Comparison of ENCODE assay signal across 9 cellular contexts in the genomic region with DNA sequence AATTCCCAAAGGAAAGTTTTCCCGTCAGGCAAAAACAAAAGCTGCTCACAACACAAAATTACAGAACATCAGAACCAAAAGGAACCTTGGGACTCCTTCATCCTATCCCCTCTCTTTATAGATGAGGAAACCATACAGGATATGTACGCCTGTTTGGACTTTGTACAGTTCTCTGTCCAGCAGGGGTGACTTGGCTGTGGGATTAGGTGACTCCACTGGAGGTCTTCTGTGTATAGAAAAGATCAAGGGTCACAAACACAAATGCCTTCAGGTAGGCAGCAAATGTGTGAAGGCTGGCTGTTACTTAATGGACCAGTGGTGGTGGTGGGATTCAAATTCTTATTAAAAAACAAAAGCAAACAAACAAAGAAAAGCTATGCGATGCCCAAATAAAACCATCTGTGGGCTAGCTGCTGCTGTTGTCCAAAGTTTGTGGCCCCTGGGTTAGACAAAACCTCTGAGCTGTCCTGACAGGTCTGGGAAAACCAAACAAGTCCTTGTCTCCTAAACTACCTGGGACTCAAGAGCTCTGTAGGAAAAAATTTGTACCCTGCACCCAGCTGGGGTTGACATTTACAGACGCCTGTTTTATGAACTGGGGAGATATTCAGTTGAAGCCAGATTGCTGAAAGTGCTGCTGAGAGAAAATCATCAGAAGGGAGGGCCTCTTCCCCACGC. TPM values are rescaled to one million over a fixed set of nuclear protein-coding genes. Genes with fewer than 3 reads are reported as not detected.
DNase-seq lines count a peak whose midpoint lies in the region; ATAC-seq, FAIRE-seq and TF ChIP-seq lines count a peak whose summit lies in the region.
"Had no signal": no experiment of that assay in that cellular context is flagged by ENCODE, and none has a peak within 500 bp of the region (broad histone marks: within the 10 kb centered on the region; RNA-seq: fewer than 3 reads in every experiment).

No MANE protein-coding gene starts in this region.

- peak overlapping the region; percentile 84; the same call in 1 of the 2 replicates for H3K4me3 ChIP-seq in iPS-20b (ENCODE audit: low read length)
- H3K4me3 ChIP-seq in stomach smooth muscle (ENCODE audit: low read length in 2 of 2): peak overlapping the region; percentile 91
- peak overlapping the region in 1 of 4 donors; percentile 90 for H3K4me3 ChIP-seq in pancreas

- no peaks in the 10 kb centered on the region for H3K36me3 Mint-ChIP-seq in activated naive CD4-positive, alpha-beta T cell treated with anti-CD3 and anti-CD28 coated beads for 36 hours (ENCODE audit: low read depth)
- peaks cover 4% of the 10 kb centered on the region for H3K36me3 Mint-ChIP-seq in T-helper 17 cell (ENCODE audit: low read depth)

- FAIRE-seq in pancreas (lab: Jason Lieb, UNC): no peak

- no peaks in the 10 kb centered on the region for H3K27me3 Mint-ChIP-seq in activated naive CD4-positive, alpha-beta T cell treated with anti-CD3 and anti-CD28 coated beads for 36 hours (ENCODE audit: low read depth)
- H3K27me3 Mint-ChIP-seq in T-helper 17 cell: no peaks in the 10 kb centered on the region

- no peak for DNase-seq in activated naive CD4-positive, alpha-beta T cell treated with anti-CD3 and anti-CD28 coated beads for 36 hours
- no peak for DNase-seq in activated naive CD4-positive, alpha-beta T cell (lab: John Stamatoyannopoulos, UW)
- DNase-seq in T-helper 17 cell (no peak), ecto neural progenitor cell (ENCODE audit: low spot score) (no peak), pancreas (no peak), NCI-H748 treated with DMSO at 0.1 percent for 48 hours (lab: John Stamatoyannopoulos, UW) (no peak)
- DNase-seq: HCEC 1CT had no signal

- H3K4me1 Mint-ChIP-seq in activated naive CD4-positive, alpha-beta T cell treated with anti-CD3 and anti-CD28 coated beads for 36 hours (ENCODE audit: low read depth): peaks cover 51% of the 10 kb centered on the region
- peaks cover 36% of the 10 kb centered on the region for H3K4me1 Mint-ChIP-seq in T-helper 17 cell

- H3K9me3 Mint-ChIP-seq in activated naive CD4-positive, alpha-beta T cell treated with anti-CD3 and anti-CD28 coated beads for 36 hours: no peaks in the 10 kb centered on the region

- H3K27ac Mint-ChIP-seq in activated naive CD4-positive, alpha-beta T cell treated with anti-CD3 and anti-CD28 coated beads for 36 hours: no peak overlapping the region
- peak overlapping the region; percentile 84 for H3K27ac Mint-ChIP-seq in T-helper 17 cell

- H3K9ac ChIP-seq in iPS-20b (ENCODE audit: low read depth, low read length) (no peak overlapping the region), stomach smooth muscle (ENCODE audit: low read length in 2 of 2) (peak overlapping the region in 1 of 2 donors; percentile 76)

- H3K36me3 ChIP-seq in iPS-20b (ENCODE audit: insufficient read depth, low read depth, low read length): no peaks in the 10 kb centered on the region; the same call in 1 of the 2 replicates
- H3K36me3 ChIP-seq in stomach smooth muscle (ENCODE audit: control insufficient read depth in 2 of 2, insufficient read depth in 2 of 2, low read length in 2 of 2): no peaks in the 10 kb centered on the region
- no peaks in the 10 kb centered on the region for H3K36me3 ChIP-seq in pancreas

- no peak for TF ChIP-seq CTCF in pancreas (IDR thresholded peaks at IDR 0.05)

- CTCF ChIA-PET in activated naive CD4-positive, alpha-beta T cell treated with anti-CD3 and anti-CD28 coated beads for 36 hours (lab: Charles Lee): interaction anchor here (0.7 to 2.3 kb wide), 9 partner anchors 9 to 137 kb away, joined by 3 to 11 read pairs (median 4); no protein-coding TSS in a partner anchor

- H3K4me1 ChIP-seq in iPS-20b (ENCODE audit: insufficient read depth, low read length) (peaks cover 5% of the 10 kb centered on the region), stomach smooth muscle (ENCODE audit: control insufficient read depth, insufficient read depth, low read length) (peaks cover 19% of the 10 kb centered on the region), pancreas (peaks cover 18 to 28% (median 22%) of the 10 kb centered on the region in 3 donors)

- intact Hi-C loops in activated naive CD4-positive, alpha-beta T cell treated with anti-CD3 and anti-CD28 coated beads for 36 hours (cut with micrococcal nuclease): no loop called here
- intact Hi-C loops in pancreas (cut with DNase I): no loop called here

- no peak overlapping the region for H3K27ac ChIP-seq in iPS-20b (ENCODE audit: low read length)
- H3K27ac ChIP-seq in stomach smooth muscle (ENCODE audit: low read length): no peak overlapping the region
- H3K27ac ChIP-seq in pancreas: no peak overlapping the region

- no peak for ATAC-seq in T-helper 17 cell
- ATAC-seq in pancreas: no peak

- peak overlapping the region; percentile 93 for H3K4me3 Mint-ChIP-seq in activated naive CD4-positive, alpha-beta T cell treated with anti-CD3 and anti-CD28 coated beads for 36 hours
- H3K4me3 Mint-ChIP-seq in T-helper 17 cell: peak overlapping the region; percentile 95

- 74 to 75% methylated on average over 5 of the region's 5 CpGs for WGBS in pancreas, 2 donors

- H3K27me3 ChIP-seq in iPS-20b (ENCODE audit: insufficient read depth, low read length) (no peaks in the 10 kb centered on the region), stomach smooth muscle (ENCODE audit: control insufficient read depth in 1 of 2, insufficient read depth in 2 of 2, low read length in 2 of 2) (no peaks in the 10 kb centered on the region), pancreas (no peaks in the 10 kb centered on the region)

- H3K9me3 ChIP-seq in T-helper 17 cell (ENCODE audit: control insufficient read depth, low read length, poor library complexity, severe bottlenecking): no peaks in the 10 kb centered on the region
- H3K9me3 ChIP-seq in iPS-20b (ENCODE audit: insufficient read depth, low read depth, low read length): no peaks in the 10 kb centered on the region
- no peaks in the 10 kb centered on the region for H3K9me3 ChIP-seq in stomach smooth muscle (ENCODE audit: control insufficient read depth in 2 of 2, low read length in 2 of 2)
- no peaks in the 10 kb centered on the region for H3K9me3 ChIP-seq in pancreas

RNA-seq across cellular contexts. Expression of gene CEP68, which starts 1.3 kb away (rescaled TPM):
- total RNA-seq in activated naive CD4-positive, alpha-beta T cell treated with anti-CD3 and anti-CD28 coated beads for 36 hours: 1 to 10 TPM; 6.0 to 7.3 TPM
- 10 to 100 TPM; 13.6 to 22.5 TPM for total RNA-seq in T-helper 17 cell
- 10 to 100 TPM in 4 of 6 donors, 1 to 10 TPM in 2; 4.4 to 13.2 (median 10.7) TPM for total RNA-seq in pancreas
- 1 to 10 TPM; 4.8 to 7.0 TPM for polyA plus RNA-seq in pancreas
